ENCODE assay signal across 14 cellular contexts in the genomic region with DNA sequence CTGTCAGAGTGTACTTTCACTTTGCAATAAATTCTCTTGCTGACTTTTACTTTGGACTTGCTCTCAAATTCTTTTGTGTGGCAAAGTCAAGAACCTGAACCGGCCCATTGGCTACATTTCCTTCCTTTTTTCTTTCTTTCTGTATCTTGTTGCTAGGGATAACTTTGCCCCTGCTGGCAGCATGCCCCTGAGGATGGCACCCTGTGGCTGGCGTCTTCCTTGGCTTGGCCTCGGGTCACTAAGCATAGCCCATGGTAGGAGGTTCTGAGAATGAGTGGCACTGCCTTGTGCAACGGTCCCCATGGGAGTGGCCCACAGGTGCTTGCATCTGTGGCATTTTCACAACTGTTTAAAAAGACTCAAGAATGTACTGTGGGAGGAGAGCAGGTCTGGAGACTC. TPM values are rescaled to one million over a fixed set of nuclear protein-coding genes. Genes with fewer than 3 reads are reported as not detected.
DNase-seq lines count a peak whose midpoint lies in the region; ATAC-seq lines count a peak whose summit lies in the region.
"Had no signal": no experiment of that assay in that cellular context is flagged by ENCODE, and none has a peak within 500 bp of the region (broad histone marks: within the 10 kb centered on the region; RNA-seq: fewer than 3 reads in every experiment).

No MANE protein-coding gene starts in this region.

- intact Hi-C loops in activated CD4-positive, alpha-beta T cell treated with anti-CD3 and anti-CD28 coated beads, Interleukin-2, amount 10 ng/mL, durations not matched to agents 24 days and 14 days (cut with micrococcal nuclease) = loop anchor here (1.0 to 10.0 kb wide), 2 partner anchors 44 to 296 kb away; no protein-coding TSS in a partner anchor

- H3K9me3 Mint-ChIP-seq in activated CD4-positive, alpha-beta T cell treated with anti-CD3 and anti-CD28 coated beads, Interleukin-2, amount 10 ng/mL, durations not matched to agents 24 days and 14 days = peaks cover 3% of the 10 kb centered on the region
- H3K9me3 Mint-ChIP-seq in activated naive CD8-positive, alpha-beta T cell treated with anti-CD3 and anti-CD28 coated beads for 36 hours = no peaks in the 10 kb centered on the region
- H3K9me3 Mint-ChIP-seq in stimulated activated effector memory CD8-positive, alpha-beta T cell treated with anti-CD3 and anti-CD28 coated beads, Interleukin-12 subunit alpha, Interleukin-12 subunit beta, amount 100 ng/mL, for 72 hours = no peaks in the 10 kb centered on the region

- H3K4me1 Mint-ChIP-seq in activated CD4-positive, alpha-beta T cell treated with anti-CD3 and anti-CD28 coated beads, Interleukin-2, amount 10 ng/mL, durations not matched to agents 24 days and 14 days = peaks cover 54% of the 10 kb centered on the region
- H3K4me1 Mint-ChIP-seq in activated naive CD8-positive, alpha-beta T cell treated with anti-CD3 and anti-CD28 coated beads for 36 hours = peaks cover 74% of the 10 kb centered on the region
- peaks cover 57% of the 10 kb centered on the region for H3K4me1 Mint-ChIP-seq in stimulated activated effector memory CD8-positive, alpha-beta T cell treated with anti-CD3 and anti-CD28 coated beads, Interleukin-12 subunit alpha, Interleukin-12 subunit beta, amount 100 ng/mL, for 72 hours

- DNase-seq in activated CD4-positive, alpha-beta T cell treated with anti-CD3 and anti-CD28 coated beads, Interleukin-2, amount 10 ng/mL, durations not matched to agents 24 days and 14 days = no peak
- DNase-seq in activated CD4-positive, alpha-beta T cell treated with anti-CD3 and anti-CD28 coated beads, Interleukin-2, amount 50 U/mL, for 4 hours = no peak
- DNase-seq in activated naive CD8-positive, alpha-beta T cell treated with anti-CD3 and anti-CD28 coated beads for 36 hours = no peak
- DNase-seq in stimulated activated effector memory CD8-positive, alpha-beta T cell treated with anti-CD3 and anti-CD28 coated beads, Interleukin-12 subunit alpha, Interleukin-12 subunit beta, amount 100 ng/mL, for 72 hours (ENCODE audit: low spot score in 2 of 2) = no peak
- no peak for DNase-seq in GM19240 (ENCODE audit: insufficient read length, low spot score)
- DNase-seq in NK-92 treated with Interleukin-12 subunit alpha and Interleukin-12 subunit beta, amount 100 ng/mL, for 24 hours (lab: John Stamatoyannopoulos, UW) = no peak
- DNase-seq: ACHN, heart left ventricle, left ventricle myocardium inferior, NCI-H1417, NCI-H510A treated with DMSO at 0.1 percent for 48 hours had no signal

- peak overlapping the region; percentile 75 for H3K4me3 Mint-ChIP-seq in activated CD4-positive, alpha-beta T cell treated with anti-CD3 and anti-CD28 coated beads, Interleukin-2, amount 10 ng/mL, durations not matched to agents 24 days and 14 days
- H3K4me3 Mint-ChIP-seq in activated naive CD8-positive, alpha-beta T cell treated with anti-CD3 and anti-CD28 coated beads for 36 hours = peak overlapping the region; percentile 68
- peak overlapping the region; percentile 66 for H3K4me3 Mint-ChIP-seq in stimulated activated effector memory CD8-positive, alpha-beta T cell treated with anti-CD3 and anti-CD28 coated beads, Interleukin-12 subunit alpha, Interleukin-12 subunit beta, amount 100 ng/mL, for 72 hours

- ATAC-seq in HG03460 (IDR thresholded peaks at IDR 0.05; ENCODE audit: unreplicated experiment) (peak; percentile 30), GM19397 (IDR thresholded peaks at IDR 0.05; ENCODE audit: unreplicated experiment) (no peak)
- ATAC-seq in stimulated activated effector memory CD8-positive, alpha-beta T cell treated with anti-CD3 and anti-CD28 coated beads, Interleukin-12 subunit alpha, Interleukin-12 subunit beta, amount 100 ng/mL, for 72 hours = peak; percentile 39

- H3K36me3 Mint-ChIP-seq in activated CD4-positive, alpha-beta T cell treated with anti-CD3 and anti-CD28 coated beads, Interleukin-2, amount 10 ng/mL, durations not matched to agents 24 days and 14 days (ENCODE audit: low read depth) = no peaks in the 10 kb centered on the region
- no peaks in the 10 kb centered on the region for H3K36me3 Mint-ChIP-seq in activated naive CD8-positive, alpha-beta T cell treated with anti-CD3 and anti-CD28 coated beads for 36 hours
- H3K36me3 Mint-ChIP-seq in stimulated activated effector memory CD8-positive, alpha-beta T cell treated with anti-CD3 and anti-CD28 coated beads, Interleukin-12 subunit alpha, Interleukin-12 subunit beta, amount 100 ng/mL, for 72 hours = no peaks in the 10 kb centered on the region

- peaks cover 7% of the 10 kb centered on the region for H3K27me3 Mint-ChIP-seq in activated CD4-positive, alpha-beta T cell treated with anti-CD3 and anti-CD28 coated beads, Interleukin-2, amount 10 ng/mL, durations not matched to agents 24 days and 14 days
- no peaks in the 10 kb centered on the region for H3K27me3 Mint-ChIP-seq in activated naive CD8-positive, alpha-beta T cell treated with anti-CD3 and anti-CD28 coated beads for 36 hours

- peak overlapping the region; percentile 63 for H3K27ac Mint-ChIP-seq in activated CD4-positive, alpha-beta T cell treated with anti-CD3 and anti-CD28 coated beads, Interleukin-2, amount 10 ng/mL, durations not matched to agents 24 days and 14 days
- peak overlapping the region; percentile 44 for H3K27ac Mint-ChIP-seq in activated naive CD8-positive, alpha-beta T cell treated with anti-CD3 and anti-CD28 coated beads for 36 hours
- peak overlapping the region; percentile 86 for H3K27ac Mint-ChIP-seq in stimulated activated effector memory CD8-positive, alpha-beta T cell treated with anti-CD3 and anti-CD28 coated beads, Interleukin-12 subunit alpha, Interleukin-12 subunit beta, amount 100 ng/mL, for 72 hours

RNA-seq across cellular contexts. Expression of a gene that starts 14.1 kb away (rescaled TPM):
- 254 and 270 TPM in 2 replicates for total RNA-seq in activated CD4-positive, alpha-beta T cell treated with anti-CD3 and anti-CD28 coated beads, Interleukin-2, amount 10 ng/mL, durations not matched to agents 24 days and 14 days
- 100 to 1,000 TPM; 178 to 181 TPM for total RNA-seq in activated naive CD8-positive, alpha-beta T cell treated with anti-CD3 and anti-CD28 coated beads for 36 hours

RNA-seq across cellular contexts. Expression of a gene that starts 28.2 kb away (rescaled TPM):
- 2.0 and 2.7 TPM in 2 replicates for total RNA-seq in activated CD4-positive, alpha-beta T cell treated with anti-CD3 and anti-CD28 coated beads, Interleukin-2, amount 10 ng/mL, durations not matched to agents 24 days and 14 days
- 10 to 100 TPM; 10.6 to 11.5 TPM for total RNA-seq in activated naive CD8-positive, alpha-beta T cell treated with anti-CD3 and anti-CD28 coated beads for 36 hours
- total RNA-seq: left ventricle myocardium inferior had no signal

RNA-seq across cellular contexts. Expression of a gene that starts 52.3 kb away (rescaled TPM):
- total RNA-seq in activated CD4-positive, alpha-beta T cell treated with anti-CD3 and anti-CD28 coated beads, Interleukin-2, amount 10 ng/mL, durations not matched to agents 24 days and 14 days = not detected in 2 replicates
- total RNA-seq in activated naive CD8-positive, alpha-beta T cell treated with anti-CD3 and anti-CD28 coated beads for 36 hours = not detected
- total RNA-seq: ureter had no signal
